8 cellular contexts compared by ENCODE assay signal in the genomic region with DNA sequence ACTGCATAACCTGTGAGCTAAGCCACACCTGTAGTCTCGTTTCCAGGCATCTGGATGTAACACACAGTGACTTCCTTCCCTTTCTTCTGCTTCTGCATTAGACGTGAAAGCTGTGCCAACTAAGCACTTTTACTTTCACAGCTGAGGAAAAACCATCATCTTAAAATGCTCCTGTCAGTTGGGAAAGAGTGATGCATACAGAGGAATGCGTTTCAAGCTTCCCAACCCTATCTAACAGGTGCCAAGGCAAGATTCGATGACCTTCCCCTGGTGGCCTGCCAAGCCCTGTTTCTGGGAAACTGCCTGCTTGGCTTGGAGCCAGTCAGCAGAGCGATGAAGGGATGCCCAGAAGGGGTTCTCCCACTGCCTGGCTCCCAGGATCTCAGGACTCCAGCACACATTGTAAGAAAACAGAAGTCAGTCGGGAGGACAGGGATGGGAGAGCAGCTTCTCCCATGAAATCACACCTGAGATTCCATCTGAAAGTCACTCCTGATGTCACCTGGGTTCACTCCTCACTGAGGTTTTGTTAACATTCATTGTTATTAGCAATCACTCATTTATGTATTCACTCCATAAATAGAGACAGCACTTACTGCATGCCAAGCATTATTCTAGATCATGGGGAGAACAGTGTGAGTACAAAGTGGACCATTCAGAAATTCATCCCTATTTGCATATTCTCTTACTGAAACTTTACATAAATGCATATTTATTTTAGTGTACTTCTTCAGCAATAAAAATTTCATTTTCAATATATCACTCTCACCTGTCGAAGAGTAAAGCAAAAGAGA.
DNase-seq lines count a peak whose midpoint lies in the region; ATAC-seq and TF ChIP-seq lines count a peak whose summit lies in the region.

No MANE protein-coding gene starts in this region.

- TF ChIP-seq CTCF in astrocyte of the cerebellum (IDR thresholded peaks at IDR 0.05; ENCODE audit: low read depth, low read length, missing control alignments), result no peak

- DNase-seq in MG63 (peak; percentile 51), astrocyte of the cerebellum (ENCODE audit: low read depth) (peak; percentile 23), hippocampal formation (lab: John Stamatoyannopoulos, UW) (peak; percentile 35 to 46), SHP77 treated with DMSO at 0.1 percent for 48 hours (lab: John Stamatoyannopoulos, UW) (no peak)
- DNase-seq in activated effector memory CD4-positive, alpha-beta T cell treated with Interleukin-2 at 50 U/mL for 16 hours, result no peak

- ATAC-seq in GM21619 (IDR thresholded peaks at IDR 0.05; ENCODE audit: unreplicated experiment) (no peak), HG02763 (IDR thresholded peaks at IDR 0.05; ENCODE audit: unreplicated experiment) (no peak)

- peaks cover 16% of the 10 kb centered on the region for H3K4me1 ChIP-seq in stomach smooth muscle (ENCODE audit: control insufficient read depth, insufficient read depth, low read length)

- in situ Hi-C loops in astrocyte of the cerebellum (cut with HindIII; ENCODE audit: low sequenced_read_pairs), result no loop called here

- H3K4me3 ChIP-seq in MG63, result no peak overlapping the region
- no peak overlapping the region for H3K4me3 ChIP-seq in astrocyte of the cerebellum (ENCODE audit: low read depth, low read length)
- peak overlapping the region; percentile 3 to 36 for H3K4me3 ChIP-seq in stomach smooth muscle (ENCODE audit: low read length in 2 of 2)

- no peaks in the 10 kb centered on the region for H3K36me3 ChIP-seq in MG63
- peaks cover 0 to 4% of the 10 kb centered on the region in 2 donors for H3K36me3 ChIP-seq in stomach smooth muscle (ENCODE audit: control insufficient read depth in 2 of 2, insufficient read depth in 2 of 2, low read length in 2 of 2)

- H3K9ac ChIP-seq in stomach smooth muscle (ENCODE audit: low read length in 2 of 2), result peak overlapping the region in 1 of 2 donors; percentile 40

- H3K9me3 ChIP-seq in MG63 (no peaks in the 10 kb centered on the region), stomach smooth muscle (ENCODE audit: control insufficient read depth in 2 of 2, low read length in 2 of 2) (no peaks in the 10 kb centered on the region)

- no peaks in the 10 kb centered on the region for H3K27me3 ChIP-seq in MG63
- no peaks in the 10 kb centered on the region for H3K27me3 ChIP-seq in stomach smooth muscle (ENCODE audit: control insufficient read depth in 1 of 2, insufficient read depth in 2 of 2, low read length in 2 of 2)

- H3K27ac ChIP-seq in stomach smooth muscle (ENCODE audit: low read length), result peak overlapping the region; percentile 49

Comparison
In these comparisons a context has a peak if more than half of its experiments do, and no peak if none do; other contexts are left out.
1. DNase-seq: peak in MG63 (single experiment), astrocyte of the cerebellum (single experiment) and hippocampal formation (2 of 2); none in activated effector memory CD4-positive, alpha-beta T cell treated with Interleukin-2 at 50 U/mL for 16 hours (single experiment) and SHP77 treated with DMSO at 0.1 percent for 48 hours (single experiment).
2. H3K4me3 ChIP-seq: peak in stomach smooth muscle (2 of 2); none in MG63 (single experiment) and astrocyte of the cerebellum (single experiment).